Comparison of ENCODE assay signal across 8 cellular contexts in the genomic region with DNA sequence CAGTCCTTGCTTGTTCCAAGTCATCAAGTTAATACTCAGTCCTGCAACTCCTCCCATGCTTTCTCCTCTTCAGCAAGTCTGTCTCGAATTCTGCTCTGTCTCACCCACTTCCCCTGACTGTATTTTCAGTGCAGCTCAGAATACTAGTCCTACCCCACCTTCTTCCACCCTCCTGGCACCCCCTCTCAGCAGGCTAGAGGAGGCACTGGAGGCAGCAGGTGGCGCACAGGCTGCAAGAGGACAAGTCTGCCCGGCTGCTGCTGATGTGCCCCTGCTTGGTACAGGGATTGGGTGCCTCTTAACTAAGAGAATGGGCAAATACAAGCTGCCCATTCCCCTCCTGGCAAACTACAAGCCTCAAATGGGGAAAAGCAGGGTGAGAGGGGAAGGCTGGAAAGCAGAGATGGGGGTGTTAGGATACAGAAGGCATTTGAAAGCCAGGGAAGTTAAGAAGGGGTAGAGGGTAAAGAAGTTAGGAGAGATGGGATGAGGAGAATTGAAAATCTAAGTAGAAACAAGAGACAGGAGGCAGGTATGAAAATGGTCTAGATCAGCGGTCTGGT. TPM values are rescaled to one million over a fixed set of nuclear protein-coding genes. Genes with fewer than 3 reads are reported as not detected.
DNase-seq lines count a peak whose midpoint lies in the region; TF ChIP-seq lines count a peak whose summit lies in the region.

No MANE protein-coding gene starts in this region.

- peak overlapping the region; percentile 87 for H3K27ac ChIP-seq in ACC112 (ENCODE audit: low read depth, low read length)
- H3K27ac ChIP-seq in dorsolateral prefrontal cortex, result peak overlapping the region in 42 of 59 donors; percentile 2 to 98 (median 57)
- H3K27ac ChIP-seq in muscle layer of duodenum (ENCODE audit: low read length), result peak overlapping the region; percentile 97

- no peaks in the 10 kb centered on the region for H3K27me3 ChIP-seq in ACC112 (ENCODE audit: insufficient read depth, low read length)
- no peaks in the 10 kb centered on the region for H3K27me3 ChIP-seq in dorsolateral prefrontal cortex
- no peaks in the 10 kb centered on the region for H3K27me3 ChIP-seq in muscle layer of duodenum (ENCODE audit: low read depth, low read length)

- peak; percentile 38 for TF ChIP-seq CTCF in GM13977 (IDR thresholded peaks at IDR 0.05; ENCODE audit: extremely low read depth, insufficient read depth, missing control alignments)
- TF ChIP-seq CTCF in dorsolateral prefrontal cortex (IDR thresholded peaks at IDR 0.05 in 54 of 56, conservative IDR thresholded peaks at IDR 0.05 in 2 of 56; ENCODE audit: low read depth in 1 of 56, partially characterized antibody in 56 of 56), result peak in 1 of 56 donors; percentile 9

- H3K36me3 ChIP-seq in ACC112 (ENCODE audit: insufficient read depth, low read length), result peaks cover 29% of the 10 kb centered on the region
- peaks cover 32 to 42% of the 10 kb centered on the region in 2 donors for H3K36me3 ChIP-seq in muscle layer of duodenum (ENCODE audit: control insufficient read depth in 1 of 2, insufficient read depth in 2 of 2, low read length in 2 of 2)

- H3K79me2 ChIP-seq in ACC112 (ENCODE audit: control insufficient read depth, insufficient read depth, low read length, unreplicated experiment), result peaks cover 89% of the 10 kb centered on the region

- intact Hi-C loops in dorsolateral prefrontal cortex (cut with DNase I), result loop anchor here (2.0 to 10.0 kb wide), 2 partner anchors 124 to 242 kb away; no protein-coding TSS in a partner anchor

- H3K4me3 ChIP-seq in ACC112 (ENCODE audit: low read depth, low read length) (peak overlapping the region; percentile 86), dorsolateral prefrontal cortex (peak overlapping the region in 12 of 59 donors; percentile 5 to 98 (median 79)), muscle layer of duodenum (ENCODE audit: low read depth in 1 of 2, low read length in 2 of 2) (peak overlapping the region; percentile 77 to 90)

- H3K9me3 ChIP-seq in muscle layer of duodenum (ENCODE audit: control insufficient read depth in 1 of 2, low read length in 2 of 2), result no peaks in the 10 kb centered on the region

- in situ Hi-C loops in GM13977 (cut with MboI; ENCODE audit: low pct_unique_long_range_greater_than_20kb, low sequenced_read_pairs, unreplicated experiment), result loop anchor here (10.0 kb wide), 1 partner anchor 62 kb away; the partner anchor contains the start of gene ARHGEF39
- in situ Hi-C loops in SK-MEL-5 (cut with HindIII; ENCODE audit: low pct_unique_long_range_greater_than_20kb, low sequenced_read_pairs), result no loop called here

- no peak overlapping the region for H2AFZ ChIP-seq in ACC112 (ENCODE audit: low read length, unreplicated experiment)

- H3K4me1 ChIP-seq in ACC112 (ENCODE audit: control insufficient read depth, insufficient read depth, low read length, unreplicated experiment) (peaks cover 42% of the 10 kb centered on the region), muscle layer of duodenum (ENCODE audit: control insufficient read depth in 1 of 2, insufficient read depth in 2 of 2, low read length in 2 of 2) (peaks cover 35 to 48% of the 10 kb centered on the region in 2 donors)

- DNase-seq in GM13977 (ENCODE audit: low spot score), result no peak
- DNase-seq in SK-MEL-5 (ENCODE audit: low read depth, low spot score), result peak; percentile 40
- DNase-seq in dorsolateral prefrontal cortex, result peak in 4 of 10 donors; percentile 34 to 66 (median 48)
- no peak for DNase-seq in SW 1271 (lab: John Stamatoyannopoulos, UW)
- no peak for DNase-seq in T-helper 9 cell
- DNase-seq in NCI-H187 (lab: John Stamatoyannopoulos, UW), result no peak

RNA-seq across cellular contexts. Expression of gene TLN1, which starts 5.0 kb away (rescaled TPM):
- 58.0 and 66.8 TPM in 2 replicates for total RNA-seq in SK-MEL-5 (2014; rRNA removed; shearing (Covaris generic))
- 99.8 and 150 TPM in 2 replicates for polyA plus RNA-seq in SK-MEL-5 (2015; cell fraction: cytosol; rRNA removed)
- polyA plus RNA-seq in SK-MEL-5 (2015; cell fraction: nucleus; rRNA removed), result 65.7 and 82.8 TPM in 2 replicates
- 100 to 1,000 TPM in 81 of 120 experiments, 10 to 100 TPM in 39; 65.1 to 206 (median 112) TPM for total RNA-seq in dorsolateral prefrontal cortex

RNA-seq across cellular contexts. Expression of gene CREB3, which starts 5.5 kb away (rescaled TPM):
- total RNA-seq in SK-MEL-5 (2014; rRNA removed; shearing (Covaris generic)), result 21.8 and 27.2 TPM in 2 replicates
- 19.7 and 28.1 TPM in 2 replicates for polyA plus RNA-seq in SK-MEL-5 (2015; cell fraction: cytosol; rRNA removed)
- polyA plus RNA-seq in SK-MEL-5 (2015; cell fraction: nucleus; rRNA removed), result 4.6 and 9.3 TPM in 2 replicates
- 10 to 100 TPM; 30.1 to 53.9 (median 40.9) TPM for total RNA-seq in dorsolateral prefrontal cortex

RNA-seq across cellular contexts. Expression of gene GBA2, which starts 22.1 kb away (rescaled TPM):
- 32.1 and 37.1 TPM in 2 replicates for total RNA-seq in SK-MEL-5 (2014; rRNA removed; shearing (Covaris generic))
- 42.0 and 47.2 TPM in 2 replicates for polyA plus RNA-seq in SK-MEL-5 (2015; cell fraction: cytosol; rRNA removed)
- 415 and 442 TPM in 2 replicates for polyA plus RNA-seq in SK-MEL-5 (2015; cell fraction: nucleus; rRNA removed)
- total RNA-seq in dorsolateral prefrontal cortex, result 100 to 1,000 TPM in 98 of 120 experiments, 10 to 100 TPM in 22; 79.3 to 156 (median 112) TPM

RNA-seq across cellular contexts. Expression of gene RGP1, which starts 22.1 kb away (rescaled TPM):
- 12.2 and 12.4 TPM in 2 replicates for total RNA-seq in SK-MEL-5 (2014; rRNA removed; shearing (Covaris generic))
- polyA plus RNA-seq in SK-MEL-5 (2015; cell fraction: cytosol; rRNA removed), result 17.7 and 18.9 TPM in 2 replicates
- 22.9 and 29.8 TPM in 2 replicates for polyA plus RNA-seq in SK-MEL-5 (2015; cell fraction: nucleus; rRNA removed)
- total RNA-seq in dorsolateral prefrontal cortex, result 10 to 100 TPM; 30.0 to 52.9 (median 38.4) TPM

RNA-seq across cellular contexts. Expression of gene MSMP, which starts 27.1 kb away (rescaled TPM):
- total RNA-seq in SK-MEL-5 (2014; rRNA removed; shearing (Covaris generic)), result not detected in 2 replicates
- polyA plus RNA-seq in SK-MEL-5 (2015; cell fraction: cytosol; rRNA removed), result not detected in 2 replicates
- not detected in 2 replicates for polyA plus RNA-seq in SK-MEL-5 (2015; cell fraction: nucleus; rRNA removed)
- total RNA-seq in dorsolateral prefrontal cortex, result 1 to 10 TPM in 17 of 120 experiments, under 1 TPM in 5, not detected in 98; 0.68 to 8.6 (median 1.2) TPM
